1 cellular context compared by ENCODE assay signal in genomic region chr11:830295-831131, GRCh38.
TF ChIP-seq lines count a peak whose summit lies in the region.

No MANE protein-coding gene starts in this region.

TF ChIP-seq in HepG2, 621 proteins besides CTCF, POLR2A, EP300 and RAD21 (continued from another document and continues in another):
- TF ChIP-seq ZNF329 (CRISPR knock-in tag; IDR thresholded peaks at IDR 0.05; ENCODE audit: low read depth) (0 out of 2 replicates have a peak, but pooled peaks have one; percentile 42), ZC3H13 (CRISPR knock-in tag; IDR thresholded peaks at IDR 0.05) (no peak), SNAPC2 (CRISPR knock-in tag; IDR thresholded peaks at IDR 0.05) (no peak), GLMP (CRISPR knock-in tag; IDR thresholded peaks at IDR 0.05; ENCODE audit: borderline replicate concordance) (no peak), ZBTB8A (CRISPR knock-in tag; IDR thresholded peaks at IDR 0.05; ENCODE audit: borderline replicate concordance, low read depth) (no peak), CEBPG (CRISPR knock-in tag; IDR thresholded peaks at IDR 0.05) (no peak), ZNF326 (CRISPR knock-in tag; IDR thresholded peaks at IDR 0.05; ENCODE audit: borderline replicate concordance) (no peak), ZNF781 (CRISPR knock-in tag; IDR thresholded peaks at IDR 0.05; ENCODE audit: borderline replicate concordance, not compliant biosample characterization) (no peak), ZNF10 (CRISPR knock-in tag; IDR thresholded peaks at IDR 0.05; ENCODE audit: borderline replicate concordance, low read depth) (no peak), ZNF619 (CRISPR knock-in tag; IDR thresholded peaks at IDR 0.05) (no peak), TCF12 (IDR thresholded peaks at IDR 0.05) (no peak), TCF12 (CRISPR knock-in tag; IDR thresholded peaks at IDR 0.05) (no peak), ZNF431 (CRISPR knock-in tag; IDR thresholded peaks at IDR 0.05; ENCODE audit: borderline replicate concordance, low read depth) (no peak), HCFC1 (IDR thresholded peaks at IDR 0.05; ENCODE audit: low read depth, low read length) (no peak), ZNF569 (CRISPR knock-in tag; IDR thresholded peaks at IDR 0.05; ENCODE audit: borderline replicate concordance) (no peak), MED8 (CRISPR knock-in tag; IDR thresholded peaks at IDR 0.05; ENCODE audit: insufficient replicate concordance) (no peak), MED1 (CRISPR knock-in tag; IDR thresholded peaks at IDR 0.05) (no peak), ZSCAN5A (CRISPR knock-in tag; IDR thresholded peaks at IDR 0.05; ENCODE audit: borderline replicate concordance) (no peak), HNRNPL (IDR thresholded peaks at IDR 0.05; ENCODE audit: low read depth, low read length) (no peak), MZF1 (CRISPR knock-in tag; IDR thresholded peaks at IDR 0.05; ENCODE audit: borderline replicate concordance) (no peak), ZNF432 (CRISPR knock-in tag; IDR thresholded peaks at IDR 0.05; ENCODE audit: borderline replicate concordance) (no peak), MXD1 (CRISPR knock-in tag; IDR thresholded peaks at IDR 0.05) (peak; percentile 76), ZNF34 (CRISPR knock-in tag; IDR thresholded peaks at IDR 0.05; ENCODE audit: borderline replicate concordance) (no peak), ADNP (CRISPR knock-in tag; IDR thresholded peaks at IDR 0.05) (no peak), ZNF30 (CRISPR knock-in tag; IDR thresholded peaks at IDR 0.05) (no peak), TRIM22 (IDR thresholded peaks at IDR 0.05) (no peak), CREM (IDR thresholded peaks at IDR 0.05) (no peak), CREM (CRISPR knock-in tag; IDR thresholded peaks at IDR 0.05) (no peak), ZSCAN20 (CRISPR knock-in tag; IDR thresholded peaks at IDR 0.05; ENCODE audit: borderline replicate concordance) (no peak), ELF3 (CRISPR knock-in tag; IDR thresholded peaks at IDR 0.05) (no peak), ZBED4 (CRISPR knock-in tag; IDR thresholded peaks at IDR 0.05; ENCODE audit: borderline replicate concordance) (no peak), ZFP36L2 (CRISPR knock-in tag; IDR thresholded peaks at IDR 0.05) (no peak), MLLT10 (CRISPR knock-in tag; IDR thresholded peaks at IDR 0.05) (no peak), RNF2 (conservative IDR thresholded peaks at IDR 0.05; ENCODE audit: low read depth) (peak; percentile 42; the same call in 1 of the 2 replicates), DZIP1 (CRISPR knock-in tag; IDR thresholded peaks at IDR 0.05) (peak; percentile 92), ATAD3A (CRISPR knock-in tag; IDR thresholded peaks at IDR 0.05) (no peak), PAWR (CRISPR knock-in tag; IDR thresholded peaks at IDR 0.05; ENCODE audit: borderline replicate concordance) (no peak)
- TF ChIP-seq, protein P1, sequence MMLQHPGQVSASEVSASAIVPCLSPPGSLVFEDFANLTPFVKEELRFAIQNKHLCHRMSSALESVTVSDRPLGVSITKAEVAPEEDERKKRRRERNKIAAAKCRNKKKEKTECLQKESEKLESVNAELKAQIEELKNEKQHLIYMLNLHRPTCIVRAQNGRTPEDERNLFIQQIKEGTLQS (CRISPR knock-in tag; IDR thresholded peaks at IDR 0.05), result 0 out of 2 replicates have a peak, but pooled peaks have one; percentile 11
- TF ChIP-seq, protein P2, sequence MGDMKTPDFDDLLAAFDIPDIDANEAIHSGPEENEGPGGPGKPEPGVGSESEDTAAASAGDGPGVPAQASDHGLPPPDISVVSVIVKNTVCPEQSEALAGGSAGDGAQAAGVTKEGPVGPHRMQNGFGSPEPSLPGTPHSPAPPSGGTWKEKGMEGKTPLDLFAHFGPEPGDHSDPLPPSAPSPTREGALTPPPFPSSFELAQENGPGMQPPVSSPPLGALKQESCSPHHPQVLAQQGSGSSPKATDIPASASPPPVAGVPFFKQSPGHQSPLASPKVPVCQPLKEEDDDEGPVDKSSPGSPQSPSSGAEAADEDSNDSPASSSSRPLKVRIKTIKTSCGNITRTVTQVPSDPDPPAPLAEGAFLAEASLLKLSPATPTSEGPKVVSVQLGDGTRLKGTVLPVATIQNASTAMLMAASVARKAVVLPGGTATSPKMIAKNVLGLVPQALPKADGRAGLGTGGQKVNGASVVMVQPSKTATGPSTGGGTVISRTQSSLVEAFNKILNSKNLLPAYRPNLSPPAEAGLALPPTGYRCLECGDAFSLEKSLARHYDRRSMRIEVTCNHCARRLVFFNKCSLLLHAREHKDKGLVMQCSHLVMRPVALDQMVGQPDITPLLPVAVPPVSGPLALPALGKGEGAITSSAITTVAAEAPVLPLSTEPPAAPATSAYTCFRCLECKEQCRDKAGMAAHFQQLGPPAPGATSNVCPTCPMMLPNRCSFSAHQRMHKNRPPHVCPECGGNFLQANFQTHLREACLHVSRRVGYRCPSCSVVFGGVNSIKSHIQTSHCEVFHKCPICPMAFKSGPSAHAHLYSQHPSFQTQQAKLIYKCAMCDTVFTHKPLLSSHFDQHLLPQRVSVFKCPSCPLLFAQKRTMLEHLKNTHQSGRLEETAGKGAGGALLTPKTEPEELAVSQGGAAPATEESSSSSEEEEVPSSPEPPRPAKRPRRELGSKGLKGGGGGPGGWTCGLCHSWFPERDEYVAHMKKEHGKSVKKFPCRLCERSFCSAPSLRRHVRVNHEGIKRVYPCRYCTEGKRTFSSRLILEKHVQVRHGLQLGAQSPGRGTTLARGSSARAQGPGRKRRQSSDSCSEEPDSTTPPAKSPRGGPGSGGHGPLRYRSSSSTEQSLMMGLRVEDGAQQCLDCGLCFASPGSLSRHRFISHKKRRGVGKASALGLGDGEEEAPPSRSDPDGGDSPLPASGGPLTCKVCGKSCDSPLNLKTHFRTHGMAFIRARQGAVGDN (CRISPR knock-in tag; IDR thresholded peaks at IDR 0.05), result peak; percentile 93
- TF ChIP-seq, protein P3, sequence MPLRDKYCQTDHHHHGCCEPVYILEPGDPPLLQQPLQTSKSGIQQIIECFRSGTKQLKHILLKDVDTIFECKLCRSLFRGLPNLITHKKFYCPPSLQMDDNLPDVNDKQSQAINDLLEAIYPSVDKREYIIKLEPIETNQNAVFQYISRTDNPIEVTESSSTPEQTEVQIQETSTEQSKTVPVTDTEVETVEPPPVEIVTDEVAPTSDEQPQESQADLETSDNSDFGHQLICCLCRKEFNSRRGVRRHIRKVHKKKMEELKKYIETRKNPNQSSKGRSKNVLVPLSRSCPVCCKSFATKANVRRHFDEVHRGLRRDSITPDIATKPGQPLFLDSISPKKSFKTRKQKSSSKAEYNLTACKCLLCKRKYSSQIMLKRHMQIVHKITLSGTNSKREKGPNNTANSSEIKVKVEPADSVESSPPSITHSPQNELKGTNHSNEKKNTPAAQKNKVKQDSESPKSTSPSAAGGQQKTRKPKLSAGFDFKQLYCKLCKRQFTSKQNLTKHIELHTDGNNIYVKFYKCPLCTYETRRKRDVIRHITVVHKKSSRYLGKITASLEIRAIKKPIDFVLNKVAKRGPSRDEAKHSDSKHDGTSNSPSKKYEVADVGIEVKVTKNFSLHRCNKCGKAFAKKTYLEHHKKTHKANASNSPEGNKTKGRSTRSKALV (CRISPR knock-in tag; IDR thresholded peaks at IDR 0.05), result peak; percentile 82
